13 cellular contexts compared by ENCODE assay signal in the genomic region with DNA sequence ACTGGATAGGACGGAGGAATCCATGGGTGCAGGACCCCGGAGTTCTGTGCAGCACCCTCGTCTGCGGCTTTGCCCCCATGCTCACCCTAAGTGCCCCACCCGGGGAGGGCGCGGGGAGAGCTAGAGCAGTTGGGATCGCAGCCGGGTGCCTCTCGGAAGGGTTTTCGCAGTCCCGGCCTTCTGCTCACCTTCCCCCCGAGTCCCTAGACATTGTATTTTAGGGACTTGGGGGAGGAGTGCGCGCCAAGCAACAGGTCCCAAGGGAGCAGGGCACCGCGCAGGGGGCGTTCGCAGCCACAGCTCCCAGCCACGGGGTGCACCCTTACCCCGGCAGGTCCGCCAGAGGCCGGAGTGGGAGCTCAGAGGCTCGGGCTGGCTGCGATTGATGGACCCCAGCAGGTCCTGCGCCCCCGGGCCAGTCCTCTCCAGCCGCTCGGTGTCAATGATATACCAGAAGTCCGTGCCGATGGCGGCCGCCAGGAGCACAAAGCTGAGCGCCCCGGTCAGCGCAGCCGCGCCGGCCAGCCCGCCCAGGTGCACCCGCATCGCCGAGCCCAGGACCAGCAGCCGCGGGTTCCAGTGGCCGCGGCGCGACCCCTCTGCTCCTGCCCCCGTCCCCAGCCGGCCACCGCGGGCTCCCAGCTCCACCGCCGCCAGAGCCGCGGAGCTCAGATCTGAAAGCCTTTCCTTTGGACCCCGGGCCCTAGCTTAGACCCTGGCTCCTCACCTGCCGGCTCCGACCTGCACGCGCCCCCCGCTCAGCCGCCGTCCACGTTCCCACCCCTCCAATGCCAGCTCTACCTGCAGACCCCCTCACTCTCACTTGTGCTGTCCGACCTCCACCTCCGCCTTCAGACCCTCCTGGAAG. TPM values are rescaled to one million over a fixed set of nuclear protein-coding genes. Genes with fewer than 3 reads are reported as not detected.
A peak's percentile ranks its signal among the peaks of the same experiment; 100 is the strongest.
DNase-seq lines count a peak whose midpoint lies in the region; ATAC-seq and TF ChIP-seq lines count a peak whose summit lies in the region.
"Had no signal": no experiment of that assay in that cellular context is flagged by ENCODE, and none has a peak within 500 bp of the region (broad histone marks: within the 10 kb centered on the region; RNA-seq: fewer than 3 reads in every experiment).

No MANE protein-coding gene starts in this region.

- TF ChIP-seq POLR2A in upper lobe of left lung (IDR thresholded peaks at IDR 0.05) = no peak

- WGBS in upper lobe of left lung, 2 donors = 2% methylated on average over 10 to 37 of the region's 68 CpGs

- TF ChIP-seq EP300 in upper lobe of left lung (IDR thresholded peaks at IDR 0.05) = no peak

- H3K9me3 ChIP-seq in cardiac muscle cell (ENCODE audit: low read depth) (no peaks in the 10 kb centered on the region), lower lobe of right lung (no peaks in the 10 kb centered on the region), upper lobe of left lung (no peaks in the 10 kb centered on the region)
- H3K9me3 ChIP-seq: vagina had no signal

- H3K27me3 ChIP-seq in cardiac muscle cell (peaks cover 80% of the 10 kb centered on the region), lower lobe of right lung (ENCODE audit: low read depth) (peaks cover 46% of the 10 kb centered on the region), upper lobe of left lung (peaks cover 0 to 21% (median 13%) of the 10 kb centered on the region in 4 donors)

- peak overlapping the region; percentile 17 for H3K4me3 ChIP-seq in cardiac muscle cell
- peak overlapping the region; percentile 39 for H3K4me3 ChIP-seq in choroid plexus epithelial cell (ENCODE audit: low read depth, low read length)
- no peak overlapping the region for H3K4me3 ChIP-seq in lower lobe of right lung
- H3K4me3 ChIP-seq in upper lobe of left lung = no peak overlapping the region
- H3K4me3 ChIP-seq: vagina had no signal

- DNase-seq in cardiac muscle cell (ENCODE audit: low read depth in 1 of 2, low spot score in 1 of 2) (peak in 1 of 2 donors; percentile 39), cardiac septum (ENCODE audit: low spot score) (no peak), choroid plexus epithelial cell (ENCODE audit: low read depth) (no peak), lower lobe of right lung (no peak), upper lobe of left lung (peak in 1 of 2 donors; percentile 83), NCI-H187 (lab: John Stamatoyannopoulos, UW) (no peak)
- DNase-seq: activated T-cell treated with anti-CD3 and anti-CD28 coated beads, Interleukin-2, amount 50 U/mL, for 1 hour; amniotic stem cell; NCI-H1436 treated with DMSO at 0.1 percent for 48 hours; small intestine had no signal

- no peak for TF ChIP-seq CTCF in cardiac muscle cell (IDR thresholded peaks at IDR 0.05; ENCODE audit: low read depth, low read length)
- no peak for TF ChIP-seq CTCF in choroid plexus epithelial cell (conservative IDR thresholded peaks at IDR 0.05; ENCODE audit: low read depth, low read length)
- no peak for TF ChIP-seq CTCF in lower lobe of right lung (IDR thresholded peaks at IDR 0.05)
- no peak for TF ChIP-seq CTCF in upper lobe of left lung (IDR thresholded peaks at IDR 0.05)

- intact Hi-C loops in cardiac septum (cut with DNase I) = no loop called here
- intact Hi-C loops in lower lobe of right lung (cut with DNase I) = no loop called here

- ATAC-seq in lower lobe of right lung = peak; percentile 17 to 23
- peak; percentile 16 to 24 for ATAC-seq in upper lobe of left lung (ENCODE audit: low FRiP score in 2 of 2)
- ATAC-seq in GM21737 (IDR thresholded peaks at IDR 0.05; ENCODE audit: unreplicated experiment) = no peak
- no peak for ATAC-seq in HG03469 (IDR thresholded peaks at IDR 0.05; ENCODE audit: unreplicated experiment)

- H3K36me3 ChIP-seq in cardiac muscle cell (no peaks in the 10 kb centered on the region), lower lobe of right lung (no peaks in the 10 kb centered on the region), upper lobe of left lung (no peaks in the 10 kb centered on the region)
- H3K36me3 ChIP-seq: vagina had no signal

- H3K27ac ChIP-seq in cardiac muscle cell = no peak overlapping the region
- H3K27ac ChIP-seq in lower lobe of right lung = no peak overlapping the region
- H3K27ac ChIP-seq in upper lobe of left lung = no peak overlapping the region
- H3K27ac ChIP-seq: vagina had no signal

- H3K4me1 ChIP-seq in cardiac muscle cell (ENCODE audit: low read depth) = peaks cover 6% of the 10 kb centered on the region
- H3K4me1 ChIP-seq in lower lobe of right lung = peaks cover 6% of the 10 kb centered on the region
- peaks cover 0 to 16% (median 6%) of the 10 kb centered on the region in 4 donors for H3K4me1 ChIP-seq in upper lobe of left lung

RNA-seq across cellular contexts. Expression of gene TMEM114, which starts 0.8 kb away (rescaled TPM):
- not detected in 2 replicates for total RNA-seq in cardiac muscle cell
- not detected in 2 replicates for polyA plus RNA-seq in cardiac muscle cell
- not detected for total RNA-seq in cardiac septum
- total RNA-seq in lower lobe of right lung = not detected
- not detected for total RNA-seq in upper lobe of left lung
- total RNA-seq: vagina had no signal
- polyA plus RNA-seq: small intestine had no signal

RNA-seq across cellular contexts. Expression of gene METTL22, which starts 32.0 kb away (rescaled TPM):
- total RNA-seq in cardiac muscle cell (28.4 and 63.5 TPM in 2 replicates), cardiac septum (31.9 TPM), lower lobe of right lung (43.5 TPM), upper lobe of left lung (100 to 1,000 TPM in 1 of 6 donors, 10 to 100 TPM in 5; 22.3 to 118 (median 36.5) TPM)
- 46.0 and 102 TPM in 2 replicates for polyA plus RNA-seq in cardiac muscle cell

Comparison
In these comparisons a context has a peak if more than half of its experiments do, and no peak if none do; other contexts are left out.
1. H3K4me3 ChIP-seq: peak in cardiac muscle cell (single experiment) and choroid plexus epithelial cell (single experiment); none in lower lobe of right lung (single experiment) and upper lobe of left lung (0 of 4).
2. ATAC-seq: peak in lower lobe of right lung (2 of 2) and upper lobe of left lung (2 of 2); none in GM21737 (single experiment) and HG03469 (single experiment).